Comparison of ENCODE assay signal across 22 cellular contexts in genomic region chr14:99148131-99148530, GRCh38.
"Had no signal": no experiment of that assay in that cellular context is flagged by ENCODE, and none has a peak within 500 bp of the region (broad histone marks: within the 10 kb centered on the region; RNA-seq: fewer than 3 reads in every experiment).

No MANE protein-coding gene starts in this region.

- H3K36me3 ChIP-seq: SJCRH30 had no signal

- H3K27me3 ChIP-seq: SJCRH30 had no signal

- H3K27ac ChIP-seq: SJCRH30, SK-N-MC had no signal

- H3K4me1 ChIP-seq: SJCRH30 had no signal

- ATAC-seq: activated CD4-positive, alpha-beta T cell treated with anti-CD3 and anti-CD28 coated beads for 36 hours; activated CD8-positive, alpha-beta T cell treated with anti-CD3 and anti-CD28 coated beads, Interleukin-2, amount 10 ng/mL, durations not matched to agents 7 days and 5 days; activated naive CD8-positive, alpha-beta T cell treated with anti-CD3 and anti-CD28 coated beads, Interleukin-2, amount 50 U/mL, for 24 hours; K562; Panc1 had no signal

- DNase-seq: activated CD4-positive, alpha-beta T cell treated with anti-CD3 and anti-CD28 coated beads for 36 hours; activated CD4-positive, alpha-beta T cell treated with anti-CD3 and anti-CD28 coated beads, Interleukin-2, amount 10 ng/mL, durations not matched to agents 7 days and 5 days; activated CD4-positive, alpha-beta T cell treated with anti-CD3 and anti-CD28 coated beads, Interleukin-2, amount 50 U/mL, for 48 hours; activated CD8-positive, alpha-beta T cell treated with anti-CD3 and anti-CD28 coated beads, Interleukin-2, amount 10 ng/mL, durations not matched to agents 7 days and 5 days; activated naive CD4-positive, alpha-beta T cell treated with anti-CD3 and anti-CD28 coated beads, Interleukin-2, amount 10 ng/mL, durations not matched to agents 7 days and 5 days; activated naive CD8-positive, alpha-beta T cell treated with anti-CD3 and anti-CD28 coated beads, Interleukin-2, amount 50 U/mL, for 24 hours; activated T-cell treated with anti-CD3 and anti-CD28 coated beads, Interleukin-2, amount 50 U/mL, for 24 hours; anterior cingulate cortex; caudate nucleus; NCI-H1092 treated with DMSO at 0.1 percent for 48 hours; NCI-H1417; NCI-H187 treated with DMSO at 0.1 percent for 48 hours; NCI-H2081; NCI-H2171 treated with DMSO at 0.1 percent for 48 hours; NCI-H226; NCI-H524 treated with DMSO at 0.1 percent for 48 hours; SHP77; SJCRH30; T1000 had no signal

- H3K9me3 ChIP-seq: SJCRH30 had no signal

- H3K4me3 ChIP-seq: K562, SJCRH30, SK-N-MC had no signal
